ENCODE assay signal across 17 cellular contexts in genomic region chr1:225580180-225581099, GRCh38.
DNase-seq lines count a peak whose midpoint lies in the region; ATAC-seq and TF ChIP-seq lines count a peak whose summit lies in the region.
"Had no signal": no experiment of that assay in that cellular context is flagged by ENCODE, and none has a peak within 500 bp of the region (broad histone marks: within the 10 kb centered on the region; RNA-seq: fewer than 3 reads in every experiment).

No MANE protein-coding gene starts in this region.

- ATAC-seq in left cardiac atrium (peak; percentile 14 to 51), GM18520 (IDR thresholded peaks at IDR 0.05; ENCODE audit: unreplicated experiment) (no peak), GM18909 (IDR thresholded peaks at IDR 0.05; ENCODE audit: poor library complexity, unreplicated experiment) (no peak)
- ATAC-seq: left colon; naive thymus-derived CD4-positive, alpha-beta T cell; stimulated activated effector memory CD8-positive, alpha-beta T cell treated with anti-CD3 and anti-CD28 coated beads, Interleukin-12 subunit alpha, Interleukin-12 subunit beta, amount 100 ng/mL, for 72 hours had no signal

- H4K20me1 ChIP-seq in H9 (ENCODE audit: control insufficient read depth, insufficient read depth, insufficient read length), result no peaks in the 10 kb centered on the region

- H3K4me1 Mint-ChIP-seq in H9, result peaks cover 49 to 65% of the 10 kb centered on the region in 2 experiments
- H3K4me1 Mint-ChIP-seq: stimulated activated effector memory CD8-positive, alpha-beta T cell treated with anti-CD3 and anti-CD28 coated beads, Interleukin-12 subunit alpha, Interleukin-12 subunit beta, amount 100 ng/mL, for 72 hours had no signal

- H3K27me3 ChIP-seq in H9 (ENCODE audit: insufficient read depth, low read length) (no peaks in the 10 kb centered on the region), stomach (no peaks in the 10 kb centered on the region)
- H3K27me3 ChIP-seq: hepatocyte had no signal

- no peak overlapping the region for H3K4me3 Mint-ChIP-seq in H9
- H3K4me3 Mint-ChIP-seq: dendritic cell treated with granulocyte-macrophage colony-stimulating factor and Interleukin-4, amounts not matched to agents 40 ng/mL and 50 ng/mL, for 4 days; naive thymus-derived CD4-positive, alpha-beta T cell; stimulated activated effector memory CD8-positive, alpha-beta T cell treated with anti-CD3 and anti-CD28 coated beads, Interleukin-12 subunit alpha, Interleukin-12 subunit beta, amount 100 ng/mL, for 72 hours had no signal

- H3K4ac ChIP-seq in H9 (ENCODE audit: low read depth, low read length), result no peak overlapping the region

- H3K9me3 Mint-ChIP-seq in H9, result no peaks in the 10 kb centered on the region
- H3K9me3 Mint-ChIP-seq: dendritic cell treated with granulocyte-macrophage colony-stimulating factor and Interleukin-4, amounts not matched to agents 40 ng/mL and 50 ng/mL, for 4 days; stimulated activated effector memory CD8-positive, alpha-beta T cell treated with anti-CD3 and anti-CD28 coated beads, Interleukin-12 subunit alpha, Interleukin-12 subunit beta, amount 100 ng/mL, for 72 hours had no signal

- no peak overlapping the region for H3K23ac ChIP-seq in H9 (ENCODE audit: insufficient read length, low read depth, low read length)

- H2BK120ac ChIP-seq in H9 (ENCODE audit: low read depth, low read length, poor library complexity, severe bottlenecking), result no peak overlapping the region

- H3K4me1 ChIP-seq in H9 (ENCODE audit: insufficient read depth, low read length) (peaks cover 8% of the 10 kb centered on the region; the same call in 1 of the 2 replicates), stomach (peaks cover 3 to 54% (median 29%) of the 10 kb centered on the region in 4 donors)

- H3K4me3 ChIP-seq in stomach, result no peak overlapping the region
- H3K4me3 ChIP-seq: hepatocyte, PC-9 had no signal

- H2BK5ac ChIP-seq in H9 (ENCODE audit: insufficient read length, low read length), result no peak overlapping the region

- H3K36me3 ChIP-seq in stomach, result no peaks in the 10 kb centered on the region

- H3K9ac ChIP-seq in H9 (ENCODE audit: extremely low read depth, insufficient read length, low read length), result no peak overlapping the region

- no peaks in the 10 kb centered on the region for H3K9me3 ChIP-seq in H9 (ENCODE audit: control insufficient read depth, low read depth, low read length)
- no peaks in the 10 kb centered on the region for H3K9me3 ChIP-seq in stomach

- peaks cover 9% of the 10 kb centered on the region for H3K79me1 ChIP-seq in H9 (ENCODE audit: insufficient read depth, low read depth, low read length, poor library complexity, severe bottlenecking)

- H2AFZ ChIP-seq in H9 (ENCODE audit: low read length), result no peak overlapping the region
- H2AFZ ChIP-seq: hepatocyte, PC-9 had no signal

- H3K27ac ChIP-seq in H9 (ENCODE audit: insufficient read length, low read depth, low read length), result no peak overlapping the region
- peak overlapping the region in 1 of 5 donors; percentile 62 for H3K27ac ChIP-seq in stomach
- H3K27ac ChIP-seq: hepatocyte, PC-9 had no signal

- H3K18ac ChIP-seq in H9 (ENCODE audit: insufficient read length, low read depth, low read length), result no peak overlapping the region

- no peak for DNase-seq in H9
- DNase-seq in NCI-H82 treated with DMSO at 0.1 percent for 48 hours (lab: John Stamatoyannopoulos, UW; ENCODE audit: unreplicated experiment), result peak; percentile 99
- no peak for DNase-seq in left cardiac atrium
- peak; percentile 19 for DNase-seq in retina
- DNase-seq in NCI-H187 (lab: John Stamatoyannopoulos, UW), result no peak
- DNase-seq in stomach, result no peak
- DNase-seq: left colon; MM.1S; naive thymus-derived CD4-positive, alpha-beta T cell; NCI-H345; PC-9; SW 1271 had no signal

- H3K14ac ChIP-seq in H9 (ENCODE audit: insufficient read depth, low read length), result no peak overlapping the region

- no peak overlapping the region for H2BK12ac ChIP-seq in H9 (ENCODE audit: insufficient read length, low read depth, low read length)

- H3K79me2 ChIP-seq in H9 (ENCODE audit: insufficient read depth, low read length), result peaks cover 46% of the 10 kb centered on the region

- H4K5ac ChIP-seq in H9 (ENCODE audit: insufficient read length, low read depth, low read length), result no peak overlapping the region

- TF ChIP-seq EP300 in stomach (IDR thresholded peaks at IDR 0.05), result no peak

- H2BK20ac ChIP-seq in H9 (ENCODE audit: low read depth, low read length, poor library complexity, severe bottlenecking), result no peak overlapping the region

- H3K27me3 Mint-ChIP-seq in H9 (ENCODE audit: low read depth), result no peaks in the 10 kb centered on the region
- H3K27me3 Mint-ChIP-seq: dendritic cell treated with granulocyte-macrophage colony-stimulating factor and Interleukin-4, amounts not matched to agents 40 ng/mL and 50 ng/mL, for 4 days had no signal

- H3T11ph ChIP-seq in H9 (ENCODE audit: low read length), result no peak overlapping the region

- H3K27ac Mint-ChIP-seq in H9, result peak overlapping the region; percentile 42 to 81 (median 51); a peak in 5 of 7 replicates
- H3K27ac Mint-ChIP-seq: dendritic cell treated with granulocyte-macrophage colony-stimulating factor and Interleukin-4, amounts not matched to agents 40 ng/mL and 50 ng/mL, for 4 days; stimulated activated effector memory CD8-positive, alpha-beta T cell treated with anti-CD3 and anti-CD28 coated beads, Interleukin-12 subunit alpha, Interleukin-12 subunit beta, amount 100 ng/mL, for 72 hours had no signal

- no peak for TF ChIP-seq CTCF in H9 (conservative IDR thresholded peaks at IDR 0.05)
- TF ChIP-seq CTCF in stomach (IDR thresholded peaks at IDR 0.05), result no peak

- no peak overlapping the region for H3K56ac ChIP-seq in H9 (ENCODE audit: insufficient read length, low read depth, low read length)

- no peak overlapping the region for H2AK5ac ChIP-seq in H9 (ENCODE audit: insufficient read length, low read length)

- H2BK15ac ChIP-seq in H9 (ENCODE audit: low read depth, low read length), result no peak overlapping the region

- no CpG with 5 or more reads among the region's 17 CpGs for WGBS in H9 (ENCODE audit: extremely low coverage, insufficient read length, low lambda C conversion rate)
- WGBS in stomach, 5 donors, result 59 to 75% (median 73%) methylated on average over 17 of the region's 17 CpGs

- H3K36me3 Mint-ChIP-seq in H9 (ENCODE audit: insufficient read depth in 1 of 3, low read depth in 3 of 3), result peaks cover 3 to 20% (median 9%) of the 10 kb centered on the region in 3 experiments; a peak in 6 of 7 replicates
- H3K36me3 Mint-ChIP-seq: stimulated activated effector memory CD8-positive, alpha-beta T cell treated with anti-CD3 and anti-CD28 coated beads, Interleukin-12 subunit alpha, Interleukin-12 subunit beta, amount 100 ng/mL, for 72 hours had no signal

- H4K8ac ChIP-seq in H9 (replicated peaks; ENCODE audit: insufficient read length, low read depth, low read length), result no peak overlapping the region

- no peak overlapping the region for H4K91ac ChIP-seq in H9 (ENCODE audit: insufficient read length, low read depth, low read length)

- no peaks in the 10 kb centered on the region for H3K23me2 ChIP-seq in H9 (ENCODE audit: insufficient read length, low read depth, low read length, poor library complexity, severe bottlenecking)

- no peak overlapping the region for H3K4me2 ChIP-seq in H9 (ENCODE audit: insufficient read depth, insufficient read length, low read length)
- H3K4me2 ChIP-seq: hepatocyte, PC-9 had no signal

- intact Hi-C loops in left cardiac atrium (cut with DNase I), result no loop called here
- intact Hi-C loops in stomach (cut with DNase I; ENCODE audit: low total_unique reads), result no loop called here

- no peak for TF ChIP-seq POLR2A in stomach (IDR thresholded peaks at IDR 0.05)

Comparison
In these comparisons a context has a peak if more than half of its experiments do, and no peak if none do; other contexts are left out.
1. DNase-seq: peak in NCI-H82 treated with DMSO at 0.1 percent for 48 hours (single experiment) and retina (single experiment); none in H9 (single experiment), left cardiac atrium (single experiment), NCI-H187 (0 of 2) and stomach (single experiment).
2. ATAC-seq: peak in left cardiac atrium (2 of 2); none in GM18520 (single experiment) and GM18909 (single experiment).